10 cellular contexts compared by ENCODE assay signal in genomic region chr10:21625623-21626229, GRCh38.
"Had no signal": no experiment of that assay in that cellular context is flagged by ENCODE, and none has a peak within 500 bp of the region (broad histone marks: within the 10 kb centered on the region; RNA-seq: fewer than 3 reads in every experiment).

No MANE protein-coding gene starts in this region.

- H3K27me3 ChIP-seq: hepatocyte had no signal

- H3K4me2 ChIP-seq: hepatocyte had no signal

- H2AFZ ChIP-seq: hepatocyte had no signal

- DNase-seq: activated CD4-positive, alpha-beta T cell treated with anti-CD3 and anti-CD28 coated beads for 36 hours; activated gamma-delta T cell; endodermal cell; erythroblast; left ventricle myocardium superior; mesenchymal stem cell; nephron progenitor cell had no signal

- H3K4me1 Mint-ChIP-seq: nephron progenitor cell had no signal

- H3K27ac Mint-ChIP-seq: activated CD4-positive, alpha-beta T cell treated with anti-CD3 and anti-CD28 coated beads for 36 hours; dendritic cell treated with granulocyte-macrophage colony-stimulating factor and Interleukin-4, amounts not matched to agents 40 ng/mL and 50 ng/mL, for 4 days; endodermal cell; nephron progenitor cell had no signal

- H3K27ac ChIP-seq: hepatocyte, VCaP had no signal

- H3K4me3 Mint-ChIP-seq: activated CD4-positive, alpha-beta T cell treated with anti-CD3 and anti-CD28 coated beads for 36 hours; dendritic cell treated with granulocyte-macrophage colony-stimulating factor and Interleukin-4, amounts not matched to agents 40 ng/mL and 50 ng/mL, for 4 days; endodermal cell; nephron progenitor cell had no signal

- H3K27me3 Mint-ChIP-seq: activated CD4-positive, alpha-beta T cell treated with anti-CD3 and anti-CD28 coated beads for 36 hours; dendritic cell treated with granulocyte-macrophage colony-stimulating factor and Interleukin-4, amounts not matched to agents 40 ng/mL and 50 ng/mL, for 4 days had no signal

- H3K9me3 Mint-ChIP-seq: dendritic cell treated with granulocyte-macrophage colony-stimulating factor and Interleukin-4, amounts not matched to agents 40 ng/mL and 50 ng/mL, for 4 days; endodermal cell; nephron progenitor cell had no signal
